In the genomic region with DNA sequence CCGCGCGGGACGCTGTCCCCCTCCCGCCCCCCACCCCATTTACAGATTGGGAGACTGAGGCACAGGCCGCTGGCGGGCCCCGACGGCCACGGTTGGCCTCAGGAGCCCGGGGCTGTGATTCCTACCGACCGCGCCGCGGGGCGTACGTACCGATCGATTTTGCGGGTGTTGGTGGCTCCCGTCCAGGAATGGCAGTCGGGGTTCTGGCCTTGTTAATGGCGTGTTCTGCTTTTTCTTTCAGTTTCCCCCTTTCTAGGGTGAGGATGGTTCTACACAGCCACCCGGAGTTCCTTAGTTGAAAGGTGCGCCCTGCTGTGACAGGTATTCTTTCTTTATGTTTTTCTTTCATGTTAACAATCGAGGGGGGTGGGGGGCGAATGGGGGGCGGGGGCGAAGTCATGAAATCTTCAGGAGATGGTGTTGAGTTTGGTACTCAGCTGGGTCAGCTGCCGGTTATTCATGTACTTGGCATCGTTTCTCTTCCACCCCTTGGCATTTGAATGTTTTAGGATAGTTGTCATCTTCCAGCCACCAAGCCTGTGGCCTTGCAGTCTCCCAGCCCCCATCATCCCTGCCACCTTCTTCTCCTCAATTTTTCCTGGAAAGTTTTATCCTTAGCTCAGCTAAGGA, we compare ENCODE assay signal across 8 cellular contexts. TPM values are rescaled to one million over a fixed set of nuclear protein-coding genes. Genes with fewer than 3 reads are reported as not detected.
DNase-seq lines count a peak whose midpoint lies in the region; ATAC-seq and TF ChIP-seq lines count a peak whose summit lies in the region.

No MANE protein-coding gene starts in this region.

- H3K36me3 ChIP-seq in MM.1S (replicated peaks; ENCODE audit: insufficient read depth, low read length) (0 out of 2 replicates have a peak, but pooled peaks cover 5% of the 10 kb centered on the region), uterus (no peaks in the 10 kb centered on the region)

- peak overlapping the region; percentile 95 to 99 (median 98) for H3K27ac Mint-ChIP-seq in naive thymus-derived CD8-positive, alpha-beta T cell

- H3K4me3 Mint-ChIP-seq in activated T-cell treated with anti-CD3 and anti-CD28 coated beads, Interleukin-2, amount 50 U/mL, for 4 hours, result peak overlapping the region; percentile 89
- peak overlapping the region; percentile 91 to 98 (median 96) for H3K4me3 Mint-ChIP-seq in naive thymus-derived CD8-positive, alpha-beta T cell

- POLR2A ChIA-PET in naive thymus-derived CD8-positive, alpha-beta T cell (lab: Charles Lee), result interaction anchor here (0.6 to 2.8 kb wide), 4 partner anchors 20 to 77 kb away, joined by 3 to 15 read pairs (median 6); partner anchors contain the start of gene SNX20

- no peaks in the 10 kb centered on the region for H3K27me3 Mint-ChIP-seq in activated T-cell treated with anti-CD3 and anti-CD28 coated beads, Interleukin-2, amount 50 U/mL, for 4 hours (ENCODE audit: low read depth)
- H3K27me3 Mint-ChIP-seq in naive thymus-derived CD8-positive, alpha-beta T cell, result no peaks in the 10 kb centered on the region

- peak overlapping the region; percentile 85 for H2AFZ ChIP-seq in MM.1S (ENCODE audit: low read length)

- peak; percentile 12 to 17 for ATAC-seq in activated T-cell treated with anti-CD3 and anti-CD28 coated beads, Interleukin-2, amount 50 U/mL, for 4 hours
- peak in 1 of 2 donors; percentile 12 for ATAC-seq in naive thymus-derived CD8-positive, alpha-beta T cell

- H3K79me2 ChIP-seq in MM.1S (ENCODE audit: low read length), result peaks cover 45% of the 10 kb centered on the region

- no peak for TF ChIP-seq CTCF in GM12865 (IDR thresholded peaks at IDR 0.05; ENCODE audit: insufficient read depth, low read depth, low read length, missing control alignments)
- no peak for TF ChIP-seq CTCF in MM.1S (IDR thresholded peaks at IDR 0.05; ENCODE audit: low read length)
- TF ChIP-seq CTCF in uterus (IDR thresholded peaks at IDR 0.05), result no peak

- H3K27ac ChIP-seq in MM.1S (ENCODE audit: low read length) (peak overlapping the region; percentile 84), uterus (peak overlapping the region; percentile 85 to 92)

- H3F3A ChIP-seq in MM.1S (ENCODE audit: insufficient read depth, low read length), result 0 out of 2 replicates have a peak, but pooled peaks cover 6% of the 10 kb centered on the region

- H3K4me3 ChIP-seq in GM12865 (ENCODE audit: low read depth, low read length), result peak overlapping the region; percentile 72
- peak overlapping the region; percentile 88 for H3K4me3 ChIP-seq in MM.1S (ENCODE audit: low read length)
- peak overlapping the region; percentile 97 to 100 for H3K4me3 ChIP-seq in uterus

- peaks cover 25% of the 10 kb centered on the region for H3K36me3 Mint-ChIP-seq in activated T-cell treated with anti-CD3 and anti-CD28 coated beads, Interleukin-2, amount 50 U/mL, for 4 hours (ENCODE audit: insufficient read depth)
- H3K36me3 Mint-ChIP-seq in naive thymus-derived CD8-positive, alpha-beta T cell, result peaks cover 5 to 19% (median 13%) of the 10 kb centered on the region in 3 donors

- H3K9ac ChIP-seq in MM.1S (ENCODE audit: low read length), result peak overlapping the region; percentile 95

- DNase-seq in GM12865 (ENCODE audit: low read depth) (peak; percentile 67), MM.1S (peak; percentile 47), fibroblast of gingiva (ENCODE audit: low read depth) (peak; percentile 45), uterus (peak in 1 of 2 donors; percentile 27), SK-N-DZ (ENCODE audit: low spot score) (no peak), NCI-H226 (no peak)
- DNase-seq in activated T-cell treated with anti-CD3 and anti-CD28 coated beads, Interleukin-2, amount 50 U/mL, for 4 hours, result peak; percentile 28
- peak in 9 of 10 donors; percentile 38 to 79 (median 60) for DNase-seq in naive thymus-derived CD8-positive, alpha-beta T cell

- H3K4me1 ChIP-seq in MM.1S (ENCODE audit: low read length), result peaks cover 20% of the 10 kb centered on the region; the same call in 1 of the 2 replicates
- peaks cover 0 to 6% of the 10 kb centered on the region in 2 donors for H3K4me1 ChIP-seq in uterus

- H3K4me1 Mint-ChIP-seq in activated T-cell treated with anti-CD3 and anti-CD28 coated beads, Interleukin-2, amount 50 U/mL, for 4 hours (ENCODE audit: low read depth), result peaks cover 53% of the 10 kb centered on the region
- H3K4me1 Mint-ChIP-seq in naive thymus-derived CD8-positive, alpha-beta T cell, result peaks cover 26 to 61% (median 51%) of the 10 kb centered on the region in 4 donors

- intact Hi-C loops in uterus (cut with DNase I; ENCODE audit: low total_unique reads), result no loop called here

- no peaks in the 10 kb centered on the region for H3K9me2 ChIP-seq in MM.1S (replicated peaks; ENCODE audit: insufficient read depth, low read length)

- H3K27me3 ChIP-seq in MM.1S (replicated peaks; ENCODE audit: insufficient read depth, low read length) (no peaks in the 10 kb centered on the region), uterus (no peaks in the 10 kb centered on the region)

- H3K9me3 ChIP-seq in MM.1S (replicated peaks; ENCODE audit: insufficient read depth, low read length) (no peaks in the 10 kb centered on the region), uterus (no peaks in the 10 kb centered on the region)

- no peaks in the 10 kb centered on the region for H4K20me1 ChIP-seq in MM.1S (ENCODE audit: insufficient read depth, low read length)

- no peaks in the 10 kb centered on the region for H3K9me3 Mint-ChIP-seq in activated T-cell treated with anti-CD3 and anti-CD28 coated beads, Interleukin-2, amount 50 U/mL, for 4 hours
- H3K9me3 Mint-ChIP-seq in naive thymus-derived CD8-positive, alpha-beta T cell, result no peaks in the 10 kb centered on the region

- H3K4me2 ChIP-seq in MM.1S (ENCODE audit: low read depth, low read length), result peak overlapping the region; percentile 84

- TF ChIP-seq POLR2A in uterus (IDR thresholded peaks at IDR 0.05), result no peak

RNA-seq across cellular contexts. Expression of gene CYLD, which starts 0.8 kb away (rescaled TPM):
- total RNA-seq in activated T-cell treated with anti-CD3 and anti-CD28 coated beads, Interleukin-2, amount 50 U/mL, for 4 hours, result 100 to 1,000 TPM in 1 of 3 donors, 10 to 100 TPM in 2; 84.5 to 133 (median 88.4) TPM
- total RNA-seq in naive thymus-derived CD8-positive, alpha-beta T cell, result 100 to 1,000 TPM; 195 to 203 TPM
- polyA plus RNA-seq in naive thymus-derived CD8-positive, alpha-beta T cell, result 100 to 1,000 TPM; 106 to 131 (median 107) TPM
- total RNA-seq in uterus, result 10 to 100 TPM; 17.6 to 65.8 (median 45.1) TPM
- 6.8 and 11.1 TPM in 2 replicates for polyA plus RNA-seq in SK-N-DZ (2014; cell fraction: cytosol; rRNA removed)
- 9.7 and 10.4 TPM in 2 replicates for polyA plus RNA-seq in SK-N-DZ (2014; cell fraction: nucleus; rRNA removed)

RNA-seq across cellular contexts. Expression of gene NOD2, which starts 49.2 kb away (rescaled TPM):
- total RNA-seq in activated T-cell treated with anti-CD3 and anti-CD28 coated beads, Interleukin-2, amount 50 U/mL, for 4 hours, result 1 to 10 TPM; 2.9 to 6.2 (median 3.9) TPM
- under 1 TPM; 0.08 to 0.49 TPM for total RNA-seq in naive thymus-derived CD8-positive, alpha-beta T cell
- under 1 TPM in 2 of 3 donors, not detected in 1; 0.33 to 0.51 TPM for polyA plus RNA-seq in naive thymus-derived CD8-positive, alpha-beta T cell
- total RNA-seq in uterus, result 1 to 10 TPM in 3 of 4 donors, not detected in 1; 1.5 to 5.6 (median 1.9) TPM
- 0.13 TPM in 1 of 2 replicates, not detected in the other for polyA plus RNA-seq in SK-N-DZ (2014; cell fraction: cytosol; rRNA removed)
- 0.07 TPM in 1 of 2 replicates, not detected in the other for polyA plus RNA-seq in SK-N-DZ (2014; cell fraction: nucleus; rRNA removed)

Comparison
In these comparisons a context has a peak if more than half of its experiments do, and no peak if none do; other contexts are left out.
1. DNase-seq: peak in GM12865 (single experiment), MM.1S (single experiment), activated T-cell treated with anti-CD3 and anti-CD28 coated beads, Interleukin-2, amount 50 U/mL, for 4 hours (single experiment), fibroblast of gingiva (single experiment) and naive thymus-derived CD8-positive, alpha-beta T cell (9 of 10); none in SK-N-DZ (single experiment) and NCI-H226 (single experiment).
2. Peak in every context shown above with its lines, with median percentiles within 50 percentile points of each other: H3K4me3 ChIP-seq.